ENCODE assay signal across 8 cellular contexts in genomic region chr4:82561745-82562552, GRCh38. TPM values are rescaled to one million over a fixed set of nuclear protein-coding genes. Genes with fewer than 3 reads are reported as not detected.
DNase-seq lines count a peak whose midpoint lies in the region; ATAC-seq and TF ChIP-seq lines count a peak whose summit lies in the region.

TSS of gene TMEM150C (minus strand) at chr4:82561988. CDS start at chr4:82504657, 57,331 bp downstream.

- peak within 1 kb of the TSS; percentile 70 to 79 (median 76) for H3K4me3 Mint-ChIP-seq in CD8-positive, alpha-beta memory T cell
- peak within 1 kb of the TSS; percentile 78 for H3K4me3 Mint-ChIP-seq in HFFc6
- H3K4me3 Mint-ChIP-seq in activated CD8-positive, alpha-beta memory T cell treated with anti-CD3 and anti-CD28 coated beads, Interleukin-2, amount 10 ng/mL, durations not matched to agents 7 days and 5 days = peak within 1 kb of the TSS; percentile 52

- H3K27ac ChIP-seq in CD8-positive, alpha-beta memory T cell (ENCODE audit: low read depth, low read length) = no peak within 1 kb of the TSS

- no peak for TF ChIP-seq CTCF in HFFc6 (IDR thresholded peaks at IDR 0.05)
- TF ChIP-seq CTCF in omental fat pad (IDR thresholded peaks at IDR 0.05) = no peak

- no peak for DNase-seq in CD8-positive, alpha-beta memory T cell
- no peak for DNase-seq in HFFc6
- no peak for DNase-seq in activated CD8-positive, alpha-beta memory T cell treated with anti-CD3 and anti-CD28 coated beads, Interleukin-2, amount 10 ng/mL, durations not matched to agents 7 days and 5 days
- peak; percentile 37 for DNase-seq in glomerular visceral epithelial cell (ENCODE audit: extremely low spot score)
- no peak for DNase-seq in omental fat pad (ENCODE audit: low spot score)
- DNase-seq in NCI-H1048 (lab: John Stamatoyannopoulos, UW) = no peak
- no peak for DNase-seq in NCI-H226

- H3K4me1 ChIP-seq in CD8-positive, alpha-beta memory T cell (ENCODE audit: insufficient read depth, low read length) = no peaks in the 10 kb centered on the region

- peaks cover 15% of the 10 kb centered on the region for H3K27me3 ChIP-seq in CD8-positive, alpha-beta memory T cell (ENCODE audit: insufficient read depth, low read length, poor library complexity, severe bottlenecking)

- peaks cover 0 to 13% (median 0%) of the 10 kb centered on the region in 3 donors for H3K36me3 Mint-ChIP-seq in CD8-positive, alpha-beta memory T cell
- peaks cover 5% of the 10 kb centered on the region; the same call in 1 of the 2 replicates for H3K36me3 Mint-ChIP-seq in HFFc6 (ENCODE audit: low read depth)
- H3K36me3 Mint-ChIP-seq in activated CD8-positive, alpha-beta memory T cell treated with anti-CD3 and anti-CD28 coated beads, Interleukin-2, amount 10 ng/mL, durations not matched to agents 7 days and 5 days = peaks cover 2% of the 10 kb centered on the region

- POLR2A ChIA-PET in CD8-positive, alpha-beta memory T cell (lab: Charles Lee) = no interaction called here

- no peaks in the 10 kb centered on the region for H3K9me3 ChIP-seq in CD8-positive, alpha-beta memory T cell (ENCODE audit: low read length)

- CTCF ChIA-PET in CD8-positive, alpha-beta memory T cell (lab: Charles Lee) = no interaction called here
- CTCF ChIA-PET in activated CD8-positive, alpha-beta memory T cell treated with anti-CD3 and anti-CD28 coated beads, Interleukin-2, amount 10 ng/mL, durations not matched to agents 7 days and 5 days (lab: Charles Lee) = no interaction called here

- ATAC-seq in activated CD8-positive, alpha-beta memory T cell treated with anti-CD3 and anti-CD28 coated beads, Interleukin-2, amount 10 ng/mL, durations not matched to agents 7 days and 5 days = peak; percentile 30
- ATAC-seq in omental fat pad (ENCODE audit: low FRiP score) (peak; percentile 50), GM18858 (IDR thresholded peaks at IDR 0.05; ENCODE audit: unreplicated experiment) (no peak)

- H3K27ac Mint-ChIP-seq in CD8-positive, alpha-beta memory T cell = no peak within 1 kb of the TSS
- no peak within 1 kb of the TSS for H3K27ac Mint-ChIP-seq in HFFc6
- peak within 1 kb of the TSS; percentile 53 for H3K27ac Mint-ChIP-seq in activated CD8-positive, alpha-beta memory T cell treated with anti-CD3 and anti-CD28 coated beads, Interleukin-2, amount 10 ng/mL, durations not matched to agents 7 days and 5 days

- peaks cover 13 to 19% (median 14%) of the 10 kb centered on the region in 3 donors for H3K4me1 Mint-ChIP-seq in CD8-positive, alpha-beta memory T cell
- peaks cover 12% of the 10 kb centered on the region for H3K4me1 Mint-ChIP-seq in HFFc6 (ENCODE audit: low read depth)
- H3K4me1 Mint-ChIP-seq in activated CD8-positive, alpha-beta memory T cell treated with anti-CD3 and anti-CD28 coated beads, Interleukin-2, amount 10 ng/mL, durations not matched to agents 7 days and 5 days = peaks cover 12% of the 10 kb centered on the region

- no peaks in the 10 kb centered on the region for H3K36me3 ChIP-seq in CD8-positive, alpha-beta memory T cell (ENCODE audit: insufficient read depth, low read length)

- no peak within 1 kb of the TSS for H3K4me3 ChIP-seq in CD8-positive, alpha-beta memory T cell (ENCODE audit: low read length)

- peaks cover 0 to 4% (median 2%) of the 10 kb centered on the region in 5 donors for H3K9me3 Mint-ChIP-seq in CD8-positive, alpha-beta memory T cell
- H3K9me3 Mint-ChIP-seq in HFFc6 = no peaks in the 10 kb centered on the region
- H3K9me3 Mint-ChIP-seq in activated CD8-positive, alpha-beta memory T cell treated with anti-CD3 and anti-CD28 coated beads, Interleukin-2, amount 10 ng/mL, durations not matched to agents 7 days and 5 days (ENCODE audit: low read depth) = no peaks in the 10 kb centered on the region

- H3K27me3 Mint-ChIP-seq in CD8-positive, alpha-beta memory T cell = peaks cover 34 to 74% of the 10 kb centered on the region in 2 donors
- H3K27me3 Mint-ChIP-seq in HFFc6 (ENCODE audit: insufficient read depth) = peaks cover 49% of the 10 kb centered on the region
- H3K27me3 Mint-ChIP-seq in activated CD8-positive, alpha-beta memory T cell treated with anti-CD3 and anti-CD28 coated beads, Interleukin-2, amount 10 ng/mL, durations not matched to agents 7 days and 5 days = peaks cover 64% of the 10 kb centered on the region

RNA-seq across cellular contexts. Expression of gene TMEM150C, which starts in this region (rescaled TPM):
- not detected for total RNA-seq in CD8-positive, alpha-beta memory T cell
- 0.17 TPM for polyA plus RNA-seq in CD8-positive, alpha-beta memory T cell
- not detected for total RNA-seq in HFFc6 (2021; fragmentation: NEBNext Ultra II Directional; extraction: Animal tissue kit (Norgen Biotek cat#: 25700))
- total RNA-seq in activated CD8-positive, alpha-beta memory T cell treated with anti-CD3 and anti-CD28 coated beads, Interleukin-2, amount 10 ng/mL, durations not matched to agents 7 days and 5 days = not detected
- 10 to 100 TPM; 14.4 to 92.4 (median 26.8) TPM for total RNA-seq in omental fat pad

Comparison
In these comparisons a context has a peak if more than half of its experiments do, and no peak if none do; other contexts are left out.
1. RNA of gene TMEM150C (total RNA-seq): 14.4 to 92.4 TPM in omental fat pad; not detected in CD8-positive, alpha-beta memory T cell, not detected in activated CD8-positive, alpha-beta memory T cell treated with anti-CD3 and anti-CD28 coated beads, Interleukin-2, amount 10 ng/mL, durations not matched to agents 7 days and 5 days and not detected in HFFc6; every median in the first group is over 10 times any median in the second.
2. Peak in ATAC-seq in activated CD8-positive, alpha-beta memory T cell treated with anti-CD3 and anti-CD28 coated beads, Interleukin-2, amount 10 ng/mL, durations not matched to agents 7 days and 5 days; RNA of the gene not detected or under 1 TPM.
3. Peak in every context shown above with its lines, with median percentiles within 50 percentile points of each other: H3K4me3 Mint-ChIP-seq.